ENCODE assay signal across 12 cellular contexts in the genomic region with DNA sequence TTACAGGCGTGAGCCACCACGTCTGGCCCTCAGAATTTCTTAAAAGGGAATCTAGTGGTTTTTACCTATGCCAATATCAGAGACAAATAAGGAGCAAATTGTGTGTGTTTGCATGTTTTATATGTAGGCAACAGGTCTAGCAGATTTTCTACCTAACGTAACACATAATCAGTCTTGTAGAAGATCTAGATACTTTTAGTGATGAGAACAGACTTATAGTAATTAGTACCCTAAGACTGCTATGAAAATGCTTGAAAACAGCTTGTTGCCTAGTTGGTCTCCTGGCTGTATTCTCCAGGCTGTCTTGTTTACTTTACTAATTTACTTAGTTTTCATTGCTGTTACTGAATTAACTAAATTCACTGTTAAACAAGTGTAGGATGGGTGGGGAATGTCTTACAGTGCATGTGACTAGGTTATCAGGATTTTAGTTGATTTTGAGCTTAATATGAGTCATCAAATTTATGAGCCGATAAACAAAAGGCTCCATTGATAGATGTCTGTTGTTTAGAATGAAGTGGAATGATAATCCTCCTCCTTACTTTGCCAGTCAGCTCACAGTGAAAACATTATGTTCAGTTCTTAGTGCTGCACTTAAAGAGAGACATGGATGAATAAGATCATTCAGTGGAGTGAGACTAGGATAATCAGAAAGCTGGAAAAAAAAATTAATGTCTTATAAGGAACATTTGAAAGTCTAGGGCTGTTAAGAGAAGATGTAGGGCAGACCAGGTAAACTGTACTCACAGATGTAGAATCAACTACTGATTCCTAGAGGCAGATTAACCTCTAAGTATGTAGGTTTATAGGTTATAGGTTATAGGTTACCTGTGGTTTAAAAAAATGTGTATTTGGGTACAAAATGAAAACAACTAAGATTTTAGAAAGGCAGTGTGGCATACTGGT. TPM values are rescaled to one million over a fixed set of nuclear protein-coding genes. Genes with fewer than 3 reads are reported as not detected.
DNase-seq lines count a peak whose midpoint lies in the region; ATAC-seq, FAIRE-seq and TF ChIP-seq lines count a peak whose summit lies in the region.
"Had no signal": no experiment of that assay in that cellular context is flagged by ENCODE, and none has a peak within 500 bp of the region (broad histone marks: within the 10 kb centered on the region; RNA-seq: fewer than 3 reads in every experiment).

No MANE protein-coding gene starts in this region.

- H4K20me1 ChIP-seq in osteoblast (ENCODE audit: insufficient read depth, low read length), result no peaks in the 10 kb centered on the region

- peaks cover 20% of the 10 kb centered on the region for H3K36me3 Mint-ChIP-seq in activated CD8-positive, alpha-beta T cell treated with anti-CD3 and anti-CD28 coated beads, Interleukin-2, amount 10 ng/mL, durations not matched to agents 7 days and 5 days (ENCODE audit: low read depth)

- POLR2A ChIA-PET in activated CD8-positive, alpha-beta T cell treated with anti-CD3 and anti-CD28 coated beads, Interleukin-2, amount 10 ng/mL, durations not matched to agents 7 days and 5 days (lab: Charles Lee), result no interaction called here

- H3K27ac ChIP-seq in osteoblast (ENCODE audit: low read depth, low read length), result no peak overlapping the region

- no peak overlapping the region for H2AFZ ChIP-seq in osteoblast (ENCODE audit: low read length)

- H3K9me3 Mint-ChIP-seq in activated CD8-positive, alpha-beta T cell treated with anti-CD3 and anti-CD28 coated beads, Interleukin-2, amount 10 ng/mL, durations not matched to agents 7 days and 5 days (ENCODE audit: insufficient read depth), result no peaks in the 10 kb centered on the region
- H3K9me3 Mint-ChIP-seq: T-helper 1 cell treated with Interleukin-12 subunit alpha and Interleukin-12 subunit beta and Interleukin-4 antibody, amounts not matched to agents 30 μg/mL and 1 μg/mL, for 36 hours had no signal

- no peaks in the 10 kb centered on the region for H3K9me3 ChIP-seq in endocrine pancreas (ENCODE audit: control insufficient read depth, low read length)
- no peaks in the 10 kb centered on the region for H3K9me3 ChIP-seq in osteoblast (ENCODE audit: low read depth, low read length)

- no peak for ATAC-seq in GM21528 (IDR thresholded peaks at IDR 0.05; ENCODE audit: low FRiP score, unreplicated experiment)
- no peak for ATAC-seq in activated CD8-positive, alpha-beta T cell treated with anti-CD3 and anti-CD28 coated beads, Interleukin-2, amount 10 ng/mL, durations not matched to agents 7 days and 5 days

- H3K79me2 ChIP-seq in osteoblast (ENCODE audit: insufficient read depth, low read length), result peaks cover 76% of the 10 kb centered on the region

- TF ChIP-seq CTCF in D721Med (IDR thresholded peaks at IDR 0.05; ENCODE audit: insufficient read depth, missing control alignments) (no peak), osteoblast (IDR thresholded peaks at IDR 0.05; ENCODE audit: extremely low read depth, low read depth, low read length) (no peak)

- FAIRE-seq in D721Med (lab: Jason Lieb, UNC), result peak; percentile 56

- no peak overlapping the region for H3K9ac ChIP-seq in endocrine pancreas (ENCODE audit: control insufficient read depth, insufficient read depth, low read length)

- H3K4me1 ChIP-seq in endocrine pancreas (ENCODE audit: control insufficient read depth, insufficient read depth, low read length) (peaks cover 4% of the 10 kb centered on the region), osteoblast (ENCODE audit: insufficient read depth, low read length) (peaks cover 9% of the 10 kb centered on the region)

- CTCF ChIA-PET in activated CD8-positive, alpha-beta T cell treated with anti-CD3 and anti-CD28 coated beads, Interleukin-2, amount 10 ng/mL, durations not matched to agents 7 days and 5 days (lab: Charles Lee), result interaction anchor here (0.6 to 1.8 kb wide), 2 partner anchors 95 to 1032 kb away, joined by 3 to 8 read pairs; no protein-coding TSS in a partner anchor

- H3K27me3 Mint-ChIP-seq in activated CD8-positive, alpha-beta T cell treated with anti-CD3 and anti-CD28 coated beads, Interleukin-2, amount 10 ng/mL, durations not matched to agents 7 days and 5 days (ENCODE audit: low read depth), result no peaks in the 10 kb centered on the region

- no peak overlapping the region for H3K4me3 Mint-ChIP-seq in activated CD8-positive, alpha-beta T cell treated with anti-CD3 and anti-CD28 coated beads, Interleukin-2, amount 10 ng/mL, durations not matched to agents 7 days and 5 days
- H3K4me3 Mint-ChIP-seq: T-helper 1 cell treated with Interleukin-12 subunit alpha and Interleukin-12 subunit beta and Interleukin-4 antibody, amounts not matched to agents 30 μg/mL and 1 μg/mL, for 36 hours had no signal

- H3K36me3 ChIP-seq in endocrine pancreas (ENCODE audit: control insufficient read depth, insufficient read depth, low read length) (no peaks in the 10 kb centered on the region), osteoblast (ENCODE audit: insufficient read depth, low read length) (peaks cover 8% of the 10 kb centered on the region)

- H3K4me2 ChIP-seq in osteoblast (ENCODE audit: insufficient read depth, low read length), result no peak overlapping the region

- H3K4me3 ChIP-seq in endocrine pancreas (ENCODE audit: control insufficient read depth, insufficient read depth, low read length) (peak overlapping the region; percentile 24), osteoblast (ENCODE audit: insufficient read depth, low read length) (no peak overlapping the region)

- H3K27ac Mint-ChIP-seq in activated CD8-positive, alpha-beta T cell treated with anti-CD3 and anti-CD28 coated beads, Interleukin-2, amount 10 ng/mL, durations not matched to agents 7 days and 5 days, result no peak overlapping the region
- H3K27ac Mint-ChIP-seq: T-helper 1 cell treated with Interleukin-12 subunit alpha and Interleukin-12 subunit beta and Interleukin-4 antibody, amounts not matched to agents 30 μg/mL and 1 μg/mL, for 36 hours had no signal

- DNase-seq in D721Med (ENCODE audit: insufficient read length, low spot score), result no peak
- peak; percentile 60 for DNase-seq in NCI-H526 treated with DMSO at 0.1 percent for 48 hours (lab: John Stamatoyannopoulos, UW)
- peak; percentile 34 for DNase-seq in osteoblast (ENCODE audit: insufficient read length, low spot score, missing footprints)
- DNase-seq in activated CD8-positive, alpha-beta memory T cell treated with anti-CD3 and anti-CD28 coated beads for 24 hours, result no peak
- no peak for DNase-seq in activated CD8-positive, alpha-beta T cell treated with anti-CD3 and anti-CD28 coated beads, Interleukin-2, amount 10 ng/mL, durations not matched to agents 7 days and 5 days
- no peak for DNase-seq in activated CD4-positive, alpha-beta T cell treated with anti-CD3 and anti-CD28 coated beads for 1 hour
- DNase-seq: activated T-cell treated with anti-CD3 and anti-CD28 coated beads, Interleukin-2, amount 50 U/mL, for 1 hour; NCI-H345 had no signal

- H3K27me3 ChIP-seq in endocrine pancreas (ENCODE audit: control insufficient read depth, insufficient read depth, low read length) (no peaks in the 10 kb centered on the region), osteoblast (ENCODE audit: insufficient read depth, low read length) (no peaks in the 10 kb centered on the region)

- H3K4me1 Mint-ChIP-seq in activated CD8-positive, alpha-beta T cell treated with anti-CD3 and anti-CD28 coated beads, Interleukin-2, amount 10 ng/mL, durations not matched to agents 7 days and 5 days (ENCODE audit: low read depth), result peaks cover 6% of the 10 kb centered on the region

RNA-seq across cellular contexts. Expression of a gene that starts 22.4 kb away (rescaled TPM):
- total RNA-seq in osteoblast, result 19.9 and 23.6 TPM in 2 replicates
- 10 to 100 TPM; 18.8 to 19.6 TPM for total RNA-seq in activated CD8-positive, alpha-beta T cell treated with anti-CD3 and anti-CD28 coated beads, Interleukin-2, amount 10 ng/mL, durations not matched to agents 7 days and 5 days

RNA-seq across cellular contexts. Expression of a gene that starts 58.2 kb away (rescaled TPM):
- total RNA-seq in osteoblast, result under 0.01 TPM in 2 replicates
- not detected for total RNA-seq in activated CD8-positive, alpha-beta T cell treated with anti-CD3 and anti-CD28 coated beads, Interleukin-2, amount 10 ng/mL, durations not matched to agents 7 days and 5 days
- total RNA-seq: dermis microvascular lymphatic vessel endothelial cell had no signal

Comparison
In these comparisons a context has a peak if more than half of its experiments do, and no peak if none do; other contexts are left out.
1. DNase-seq: peak in NCI-H526 treated with DMSO at 0.1 percent for 48 hours (single experiment) and osteoblast (single experiment); none in D721Med (single experiment), activated CD8-positive, alpha-beta memory T cell treated with anti-CD3 and anti-CD28 coated beads for 24 hours (single experiment), activated CD8-positive, alpha-beta T cell treated with anti-CD3 and anti-CD28 coated beads, Interleukin-2, amount 10 ng/mL, durations not matched to agents 7 days and 5 days (single experiment) and activated CD4-positive, alpha-beta T cell treated with anti-CD3 and anti-CD28 coated beads for 1 hour (single experiment).